ENCODE assay signal across 25 cellular contexts in genomic region chr6:1626481-1626880, GRCh38. TPM values are rescaled to one million over a fixed set of nuclear protein-coding genes. Genes with fewer than 3 reads are reported as not detected.
A peak's percentile ranks its signal among the peaks of the same experiment; 100 is the strongest.
DNase-seq lines count a peak whose midpoint lies in the region; ATAC-seq and TF ChIP-seq lines count a peak whose summit lies in the region.
"Had no signal": no experiment of that assay in that cellular context is flagged by ENCODE, and none has a peak within 500 bp of the region (broad histone marks: within the 10 kb centered on the region; RNA-seq: fewer than 3 reads in every experiment).

No MANE protein-coding gene starts in this region.

- no peak for TF ChIP-seq POLR2A in adrenal gland (IDR thresholded peaks at IDR 0.05)

- CTCF ChIA-PET in CD4-positive, alpha-beta T cell (lab: Charles Lee), result no interaction called here
- CTCF ChIA-PET in activated CD8-positive, alpha-beta T cell treated with anti-CD3 and anti-CD28 coated beads for 36 hours (lab: Charles Lee), result interaction anchor here (1.0 to 3.6 kb wide), 6 partner anchors 9 to 1008 kb away, joined by 3 to 19 read pairs (median 6); no protein-coding TSS in a partner anchor

- POLR2A ChIA-PET in CD4-positive, alpha-beta T cell (lab: Charles Lee), result interaction anchor here (0.6 to 1.1 kb wide), 3 partner anchors 12 to 599 kb away, joined by 3 to 4 read pairs (median 3); no protein-coding TSS in a partner anchor
- POLR2A ChIA-PET in activated CD8-positive, alpha-beta T cell treated with anti-CD3 and anti-CD28 coated beads for 36 hours (lab: Charles Lee), result interaction anchor here (1.1 kb wide), 1 partner anchor 9 kb away, joined by 4 read pairs; no protein-coding TSS in a partner anchor

- H3K27ac ChIP-seq in CD4-positive, alpha-beta T cell (ENCODE audit: low read depth, low read length), result no peak overlapping the region
- no peak overlapping the region for H3K27ac ChIP-seq in adrenal gland
- H3K27ac ChIP-seq: BLaER1 treated with 17β-estradiol and CSF1 and Interleukin-3, amounts not matched to agents 10 nM and 100 nM; hepatocyte; neural progenitor cell; SJSA1 had no signal

- peaks cover 62% of the 10 kb centered on the region for H3K27me3 ChIP-seq in CD4-positive, alpha-beta T cell (ENCODE audit: control insufficient read depth, insufficient read depth, low read length)
- peaks cover 3% of the 10 kb centered on the region for H3K27me3 ChIP-seq in adrenal gland
- H3K27me3 ChIP-seq: SJSA1 had no signal

- H3K4me3 Mint-ChIP-seq in CD4-positive, alpha-beta T cell, result peak overlapping the region; percentile 32
- peak overlapping the region; percentile 87 for H3K4me3 Mint-ChIP-seq in T-helper 17 cell
- peak overlapping the region; percentile 48 for H3K4me3 Mint-ChIP-seq in endothelial cell (ENCODE audit: unreplicated experiment)
- peak overlapping the region; percentile 42 for H3K4me3 Mint-ChIP-seq in neural crest cell
- H3K4me3 Mint-ChIP-seq in activated CD8-positive, alpha-beta T cell treated with anti-CD3 and anti-CD28 coated beads for 36 hours, result no peak overlapping the region

- no peak overlapping the region for H3K4me3 ChIP-seq in adrenal gland
- H3K4me3 ChIP-seq: BLaER1 treated with 17β-estradiol and CSF1 and Interleukin-3, amounts not matched to agents 10 nM and 100 nM; GM12878; hepatocyte; neural progenitor cell; SJSA1 had no signal

- no peaks in the 10 kb centered on the region for H3K9me3 ChIP-seq in CD4-positive, alpha-beta T cell (ENCODE audit: control insufficient read depth, low read length)
- H3K9me3 ChIP-seq in T-helper 17 cell (ENCODE audit: control insufficient read depth, low read length, poor library complexity, severe bottlenecking) (no peaks in the 10 kb centered on the region), adrenal gland (replicated peaks in 1 of 3) (no peaks in the 10 kb centered on the region)
- H3K9me3 ChIP-seq: left ventricle myocardium inferior, SJSA1 had no signal

- H3K36me3 ChIP-seq in adrenal gland (replicated peaks in 1 of 2), result no peaks in the 10 kb centered on the region
- H3K36me3 ChIP-seq: left ventricle myocardium inferior, neural progenitor cell had no signal

- intact Hi-C loops in CD4-positive, alpha-beta T cell (cut with DNase I, micrococcal nuclease), result no loop called here
- intact Hi-C loops in activated CD8-positive, alpha-beta T cell treated with anti-CD3 and anti-CD28 coated beads for 36 hours (cut with micrococcal nuclease), result no loop called here
- intact Hi-C loops in adrenal gland (cut with DNase I), result no loop called here

- H3K4me1 ChIP-seq in adrenal gland (replicated peaks in 1 of 2), result peaks cover 0 to 17% of the 10 kb centered on the region in 2 donors
- H3K4me1 ChIP-seq: BLaER1 treated with 17β-estradiol and CSF1 and Interleukin-3, amounts not matched to agents 10 nM and 100 nM had no signal

- peaks cover 21% of the 10 kb centered on the region for H3K4me1 Mint-ChIP-seq in CD4-positive, alpha-beta T cell (ENCODE audit: low read depth)
- peaks cover 19% of the 10 kb centered on the region for H3K4me1 Mint-ChIP-seq in T-helper 17 cell
- H3K4me1 Mint-ChIP-seq in endothelial cell (ENCODE audit: unreplicated experiment), result peaks cover 79% of the 10 kb centered on the region
- H3K4me1 Mint-ChIP-seq in neural crest cell, result peaks cover 23% of the 10 kb centered on the region
- H3K4me1 Mint-ChIP-seq in activated CD8-positive, alpha-beta T cell treated with anti-CD3 and anti-CD28 coated beads for 36 hours (ENCODE audit: low read depth), result peaks cover 9% of the 10 kb centered on the region

- H3K9me3 Mint-ChIP-seq in CD4-positive, alpha-beta T cell, result no peaks in the 10 kb centered on the region
- H3K9me3 Mint-ChIP-seq in endothelial cell (ENCODE audit: unreplicated experiment) (no peaks in the 10 kb centered on the region), neural crest cell (no peaks in the 10 kb centered on the region)
- H3K9me3 Mint-ChIP-seq in activated CD8-positive, alpha-beta T cell treated with anti-CD3 and anti-CD28 coated beads for 36 hours, result no peaks in the 10 kb centered on the region
- H3K9me3 Mint-ChIP-seq: IgD-negative memory B cell, neural progenitor cell had no signal

- no peak overlapping the region for H3K27ac Mint-ChIP-seq in CD4-positive, alpha-beta T cell
- no peak overlapping the region for H3K27ac Mint-ChIP-seq in T-helper 17 cell
- H3K27ac Mint-ChIP-seq in endothelial cell (ENCODE audit: unreplicated experiment), result no peak overlapping the region
- H3K27ac Mint-ChIP-seq in neural crest cell (ENCODE audit: unreplicated experiment), result no peak overlapping the region
- no peak overlapping the region for H3K27ac Mint-ChIP-seq in activated CD8-positive, alpha-beta T cell treated with anti-CD3 and anti-CD28 coated beads for 36 hours
- H3K27ac Mint-ChIP-seq: neural progenitor cell had no signal

- H3K27me3 Mint-ChIP-seq in CD4-positive, alpha-beta T cell, result peaks cover 80% of the 10 kb centered on the region
- H3K27me3 Mint-ChIP-seq in T-helper 17 cell (peaks cover 79% of the 10 kb centered on the region), endothelial cell (ENCODE audit: unreplicated experiment) (peaks cover 11% of the 10 kb centered on the region), neural crest cell (ENCODE audit: low read depth) (peaks cover 93% of the 10 kb centered on the region)
- peaks cover 64% of the 10 kb centered on the region for H3K27me3 Mint-ChIP-seq in activated CD8-positive, alpha-beta T cell treated with anti-CD3 and anti-CD28 coated beads for 36 hours

- H3K36me3 Mint-ChIP-seq in CD4-positive, alpha-beta T cell (ENCODE audit: low read depth), result peaks cover 13% of the 10 kb centered on the region
- peaks cover 9% of the 10 kb centered on the region for H3K36me3 Mint-ChIP-seq in T-helper 17 cell (ENCODE audit: low read depth)
- H3K36me3 Mint-ChIP-seq in endothelial cell (ENCODE audit: low read depth, unreplicated experiment), result peaks cover 9% of the 10 kb centered on the region
- H3K36me3 Mint-ChIP-seq in neural crest cell (ENCODE audit: low read depth), result no peaks in the 10 kb centered on the region
- H3K36me3 Mint-ChIP-seq in activated CD8-positive, alpha-beta T cell treated with anti-CD3 and anti-CD28 coated beads for 36 hours (ENCODE audit: low read depth), result peaks cover 17% of the 10 kb centered on the region
- H3K36me3 Mint-ChIP-seq: neural progenitor cell had no signal

- no peak for ATAC-seq in CD4-positive, alpha-beta T cell (ENCODE audit: poor library complexity)
- no peak for ATAC-seq in T-helper 17 cell
- no peak for ATAC-seq in activated CD8-positive, alpha-beta T cell treated with anti-CD3 and anti-CD28 coated beads for 36 hours
- ATAC-seq: GM12878 had no signal

- WGBS in adrenal gland, 4 donors, result 67 to 74% (median 70%) methylated on average over 4 of the region's 4 CpGs

- TF ChIP-seq CTCF in CD4-positive, alpha-beta T cell (IDR thresholded peaks at IDR 0.05), result no peak
- TF ChIP-seq CTCF in endothelial cell (IDR thresholded peaks at IDR 0.05; ENCODE audit: unreplicated experiment), result no peak
- TF ChIP-seq CTCF in neural crest cell (conservative IDR thresholded peaks at IDR 0.05), result no peak
- no peak for TF ChIP-seq CTCF in activated CD8-positive, alpha-beta T cell treated with anti-CD3 and anti-CD28 coated beads for 36 hours (IDR thresholded peaks at IDR 0.05)
- TF ChIP-seq CTCF in adrenal gland (IDR thresholded peaks at IDR 0.05), result no peak

- no peak for DNase-seq in CD4-positive, alpha-beta T cell
- DNase-seq in T-helper 17 cell (no peak), endothelial cell (ENCODE audit: low spot score) (no peak), neural crest cell (ENCODE audit: low read depth, low spot score) (no peak), occipital lobe (lab: John Stamatoyannopoulos, UW) (no peak), HPDE6-E6E7 (ENCODE audit: extremely low spot score) (no peak), adrenal gland (no peak)
- no peak for DNase-seq in activated CD8-positive, alpha-beta T cell treated with anti-CD3 and anti-CD28 coated beads for 36 hours
- DNase-seq: ACHN; activated CD4-positive, alpha-beta T cell treated with anti-CD3 and anti-CD28 coated beads for 1 hour; activated T-cell treated with anti-CD3 and anti-CD28 coated beads, Interleukin-2, amount 50 U/mL, for 1 hour; erythroblast; foreskin melanocyte; HCEC 1CT; left ventricle myocardium inferior; NCI-H1105; NCI-H1930; NCI-H526 treated with DMSO at 0.1 percent for 48 hours; T-helper 1 cell had no signal

RNA-seq across cellular contexts. Expression of gene FOXC1, which starts 16.8 kb away (rescaled TPM):
- not detected for total RNA-seq in CD4-positive, alpha-beta T cell
- total RNA-seq in T-helper 17 cell (under 1 TPM in 1 of 2 donors, not detected in 1; 0.21 TPM), endothelial cell (ENCODE audit: unreplicated experiment) (112 TPM), neural crest cell (1.7 and 1.8 TPM in 2 replicates), occipital lobe (4.8 TPM), adrenal gland (10 to 100 TPM in 1 of 8 donors, 1 to 10 TPM in 7; 3.0 to 13.2 (median 5.7) TPM)
- total RNA-seq in activated CD8-positive, alpha-beta T cell treated with anti-CD3 and anti-CD28 coated beads for 36 hours, result under 1 TPM in 1 of 2 experiments, not detected in 1; 0.16 TPM
- 1 to 10 TPM; 2.7 to 5.3 (median 4.6) TPM for polyA plus RNA-seq in adrenal gland
- polyA plus RNA-seq: IgD-negative memory B cell had no signal
